ENCODE assay signal across 9 cellular contexts in genomic region chr16:67848118-67848517, GRCh38. TPM values are rescaled to one million over a fixed set of nuclear protein-coding genes. Genes with fewer than 3 reads are reported as not detected.
DNase-seq lines count a peak whose midpoint lies in the region; ATAC-seq and TF ChIP-seq lines count a peak whose summit lies in the region.
"Had no signal": no experiment of that assay in that cellular context is flagged by ENCODE, and none has a peak within 500 bp of the region (broad histone marks: within the 10 kb centered on the region; RNA-seq: fewer than 3 reads in every experiment).

No MANE protein-coding gene starts in this region.

- H3K9me3 ChIP-seq in iPS-20b (ENCODE audit: insufficient read depth, low read depth, low read length) = no peaks in the 10 kb centered on the region
- no peaks in the 10 kb centered on the region for H3K9me3 ChIP-seq in testis

- no peak for DNase-seq in activated CD4-positive, alpha-beta T cell treated with anti-CD3 and anti-CD28 coated beads, Interleukin-2, amount 10 ng/mL, durations not matched to agents 7 days and 5 days
- no peak for DNase-seq in activated CD4-positive, alpha-beta T cell treated with anti-CD3 and anti-CD28 coated beads for 4 hours
- no peak for DNase-seq in activated naive CD8-positive, alpha-beta T cell treated with anti-CD3 and anti-CD28 coated beads for 36 hours
- DNase-seq in testis (no peak), erythroblast (lab: John Stamatoyannopoulos, UW) (no peak), NCI-H345 (lab: John Stamatoyannopoulos, UW) (no peak)
- DNase-seq: GOT3 had no signal

- H3K27me3 Mint-ChIP-seq in activated CD4-positive, alpha-beta T cell treated with anti-CD3 and anti-CD28 coated beads, Interleukin-2, amount 10 ng/mL, durations not matched to agents 7 days and 5 days = no peaks in the 10 kb centered on the region
- H3K27me3 Mint-ChIP-seq in activated naive CD8-positive, alpha-beta T cell treated with anti-CD3 and anti-CD28 coated beads for 36 hours = no peaks in the 10 kb centered on the region

- CTCF ChIA-PET in activated CD4-positive, alpha-beta T cell treated with anti-CD3 and anti-CD28 coated beads, Interleukin-2, amount 10 ng/mL, durations not matched to agents 7 days and 5 days (lab: Charles Lee) = interaction anchor here (0.6 to 1.2 kb wide), 4 partner anchors 9 to 142 kb away, joined by 3 to 7 read pairs (median 3); no protein-coding TSS in a partner anchor

- POLR2A ChIA-PET in activated CD4-positive, alpha-beta T cell treated with anti-CD3 and anti-CD28 coated beads, Interleukin-2, amount 10 ng/mL, durations not matched to agents 7 days and 5 days (lab: Charles Lee) = no interaction called here

- no peak for TF ChIP-seq POLR2A in testis (IDR thresholded peaks at IDR 0.05)
- no peak for TF ChIP-seq POLR2A in erythroblast (IDR thresholded peaks at IDR 0.05; ENCODE audit: low read length)

- no peak overlapping the region for H3K27ac ChIP-seq in iPS-20b (ENCODE audit: low read length)
- H3K27ac ChIP-seq in testis = peak overlapping the region; percentile 89 to 99

- H3K4me3 Mint-ChIP-seq in activated CD4-positive, alpha-beta T cell treated with anti-CD3 and anti-CD28 coated beads, Interleukin-2, amount 10 ng/mL, durations not matched to agents 7 days and 5 days = peak overlapping the region; percentile 90
- peak overlapping the region; percentile 96 for H3K4me3 Mint-ChIP-seq in activated naive CD8-positive, alpha-beta T cell treated with anti-CD3 and anti-CD28 coated beads for 36 hours

- H3K4me3 ChIP-seq in iPS-20b (ENCODE audit: low read length) (peak overlapping the region; percentile 97), testis (peak overlapping the region; percentile 88)

- peaks cover 46% of the 10 kb centered on the region for H3K4me1 Mint-ChIP-seq in activated CD4-positive, alpha-beta T cell treated with anti-CD3 and anti-CD28 coated beads, Interleukin-2, amount 10 ng/mL, durations not matched to agents 7 days and 5 days
- peaks cover 33% of the 10 kb centered on the region for H3K4me1 Mint-ChIP-seq in activated naive CD8-positive, alpha-beta T cell treated with anti-CD3 and anti-CD28 coated beads for 36 hours

- TF ChIP-seq CTCF in testis (IDR thresholded peaks at IDR 0.05) = no peak

- H3K36me3 Mint-ChIP-seq in activated CD4-positive, alpha-beta T cell treated with anti-CD3 and anti-CD28 coated beads, Interleukin-2, amount 10 ng/mL, durations not matched to agents 7 days and 5 days (ENCODE audit: low read depth) = peaks cover 11% of the 10 kb centered on the region
- peaks cover 10% of the 10 kb centered on the region for H3K36me3 Mint-ChIP-seq in activated naive CD8-positive, alpha-beta T cell treated with anti-CD3 and anti-CD28 coated beads for 36 hours

- H3K27me3 ChIP-seq in iPS-20b (ENCODE audit: insufficient read depth, low read length) = no peaks in the 10 kb centered on the region
- no peaks in the 10 kb centered on the region for H3K27me3 ChIP-seq in testis

- peaks cover 34% of the 10 kb centered on the region for H3K4me1 ChIP-seq in iPS-20b (ENCODE audit: insufficient read depth, low read length)
- peaks cover 47% of the 10 kb centered on the region for H3K4me1 ChIP-seq in testis

- no peak for ATAC-seq in HG03095 (IDR thresholded peaks at IDR 0.05; ENCODE audit: unreplicated experiment)

- H3K36me3 ChIP-seq in iPS-20b (ENCODE audit: insufficient read depth, low read depth, low read length) (peaks cover 10% of the 10 kb centered on the region), testis (ENCODE audit: low read depth, missing control alignments) (no peaks in the 10 kb centered on the region)

- intact Hi-C loops in testis (cut with DNase I; ENCODE audit: low total_unique reads) = no loop called here

- peak overlapping the region; percentile 87 for H3K27ac Mint-ChIP-seq in activated CD4-positive, alpha-beta T cell treated with anti-CD3 and anti-CD28 coated beads, Interleukin-2, amount 10 ng/mL, durations not matched to agents 7 days and 5 days
- peak overlapping the region; percentile 86 for H3K27ac Mint-ChIP-seq in activated naive CD8-positive, alpha-beta T cell treated with anti-CD3 and anti-CD28 coated beads for 36 hours

- no peaks in the 10 kb centered on the region for H3K9me3 Mint-ChIP-seq in activated CD4-positive, alpha-beta T cell treated with anti-CD3 and anti-CD28 coated beads, Interleukin-2, amount 10 ng/mL, durations not matched to agents 7 days and 5 days
- no peaks in the 10 kb centered on the region for H3K9me3 Mint-ChIP-seq in activated naive CD8-positive, alpha-beta T cell treated with anti-CD3 and anti-CD28 coated beads for 36 hours

- WGBS in testis, 2 donors = 39 to 47% methylated on average over 11 of the region's 11 CpGs

- peak overlapping the region; percentile 95; the same call in 1 of the 2 replicates for H3K9ac ChIP-seq in iPS-20b (ENCODE audit: low read depth, low read length)

RNA-seq across cellular contexts. Expression of gene CENPT, which starts 0.6 kb away (rescaled TPM):
- total RNA-seq in activated CD4-positive, alpha-beta T cell treated with anti-CD3 and anti-CD28 coated beads, Interleukin-2, amount 10 ng/mL, durations not matched to agents 7 days and 5 days = 10 to 100 TPM; 62.1 to 64.0 TPM
- total RNA-seq in activated naive CD8-positive, alpha-beta T cell treated with anti-CD3 and anti-CD28 coated beads for 36 hours = 10 to 100 TPM; 42.2 to 42.4 TPM
- total RNA-seq in testis = 100 to 1,000 TPM; 115 to 154 TPM
- polyA plus RNA-seq in testis (ENCODE audit: insufficient read depth, low read depth, low replicate concordance) = 108 TPM

RNA-seq across cellular contexts. Expression of gene NUTF2, which starts 1.4 kb away (rescaled TPM):
- total RNA-seq in activated CD4-positive, alpha-beta T cell treated with anti-CD3 and anti-CD28 coated beads, Interleukin-2, amount 10 ng/mL, durations not matched to agents 7 days and 5 days = 100 to 1,000 TPM; 112 to 140 TPM
- total RNA-seq in activated naive CD8-positive, alpha-beta T cell treated with anti-CD3 and anti-CD28 coated beads for 36 hours = 100 to 1,000 TPM; 174 to 181 TPM
- 100 to 1,000 TPM; 239 to 297 TPM for total RNA-seq in testis
- polyA plus RNA-seq in testis (ENCODE audit: insufficient read depth, low read depth, low replicate concordance) = 121 TPM

RNA-seq across cellular contexts. Expression of gene THAP11, which starts 6.0 kb away (rescaled TPM):
- 10 to 100 TPM; 37.5 to 41.7 TPM for total RNA-seq in activated CD4-positive, alpha-beta T cell treated with anti-CD3 and anti-CD28 coated beads, Interleukin-2, amount 10 ng/mL, durations not matched to agents 7 days and 5 days
- 10 to 100 TPM; 45.9 to 47.5 TPM for total RNA-seq in activated naive CD8-positive, alpha-beta T cell treated with anti-CD3 and anti-CD28 coated beads for 36 hours
- total RNA-seq in testis = 10 to 100 TPM; 56.8 to 59.7 TPM
- 24.0 TPM for polyA plus RNA-seq in testis (ENCODE audit: insufficient read depth, low read depth, low replicate concordance)

RNA-seq across cellular contexts. Expression of gene EDC4, which starts 24.7 kb away (rescaled TPM):
- 100 to 1,000 TPM; 114 to 128 TPM for total RNA-seq in activated CD4-positive, alpha-beta T cell treated with anti-CD3 and anti-CD28 coated beads, Interleukin-2, amount 10 ng/mL, durations not matched to agents 7 days and 5 days
- 100 to 1,000 TPM in 1 of 2 experiments, 10 to 100 TPM in 1; 99.6 to 102 TPM for total RNA-seq in activated naive CD8-positive, alpha-beta T cell treated with anti-CD3 and anti-CD28 coated beads for 36 hours
- 100 to 1,000 TPM; 106 to 107 TPM for total RNA-seq in testis
- polyA plus RNA-seq in testis (ENCODE audit: insufficient read depth, low read depth, low replicate concordance) = 96.7 TPM

RNA-seq across cellular contexts. Expression of gene NRN1L, which starts 36.6 kb away (rescaled TPM):
- total RNA-seq in activated CD4-positive, alpha-beta T cell treated with anti-CD3 and anti-CD28 coated beads, Interleukin-2, amount 10 ng/mL, durations not matched to agents 7 days and 5 days = 1 to 10 TPM; 1.5 to 2.5 TPM
- not detected for total RNA-seq in activated naive CD8-positive, alpha-beta T cell treated with anti-CD3 and anti-CD28 coated beads for 36 hours
- total RNA-seq in testis = 1 to 10 TPM; 4.2 to 8.1 TPM
- 2.9 TPM for polyA plus RNA-seq in testis (ENCODE audit: insufficient read depth, low read depth, low replicate concordance)
